Comparison of ENCODE assay signal across 8 cellular contexts in genomic region chr15:75454471-75455418, GRCh38. TPM values are rescaled to one million over a fixed set of nuclear protein-coding genes. Genes with fewer than 3 reads are reported as not detected.
DNase-seq lines count a peak whose midpoint lies in the region; ATAC-seq and TF ChIP-seq lines count a peak whose summit lies in the region.

No MANE protein-coding gene starts in this region.

- no peaks in the 10 kb centered on the region for H3K36me3 ChIP-seq in liver (ENCODE audit: control insufficient read depth in 4 of 4, insufficient read depth in 3 of 4, low read depth in 1 of 4, low read length in 3 of 4)

- H3K4me1 ChIP-seq in liver (ENCODE audit: control insufficient read depth in 4 of 4, insufficient read depth in 4 of 4, low read length in 3 of 4): peaks cover 5 to 27% (median 19%) of the 10 kb centered on the region in 4 donors

- no peaks in the 10 kb centered on the region for H3K9me3 ChIP-seq in liver (ENCODE audit: control insufficient read depth in 4 of 4, low read length in 3 of 4)

- H3K9me3 Mint-ChIP-seq in WTC11: no peaks in the 10 kb centered on the region

- peak overlapping the region; percentile 89 to 93 for H3K9ac ChIP-seq in liver (ENCODE audit: low read depth in 1 of 2, low read length in 2 of 2)

- peak overlapping the region; percentile 93 for H3K27ac ChIP-seq in caudate nucleus (ENCODE audit: low read depth, low read length)
- peak overlapping the region; percentile 85 to 88 for H3K27ac ChIP-seq in liver (ENCODE audit: low read depth in 1 of 2, low read length in 2 of 2)

- CTCF ChIA-PET in WTC11 (lab: Charles Lee): interaction anchor here (0.9 to 5.4 kb wide), 17 partner anchors 9 to 504 kb away, joined by 3 to 40 read pairs (median 6); partner anchors contain the start of genes IMP3, MAN2C1, PTPN9 and SNUPN

- H3K4me3 ChIP-seq in NB4 (ENCODE audit: low read depth, low read length): peak overlapping the region; percentile 80
- H3K4me3 ChIP-seq in liver (ENCODE audit: low read depth in 1 of 3, low read length in 3 of 3): peak overlapping the region; percentile 50 to 86 (median 65)

- no peaks in the 10 kb centered on the region for H3K36me3 Mint-ChIP-seq in WTC11

- WGBS in liver: under 1% methylated on average over 117 of the region's 117 CpGs

- no peaks in the 10 kb centered on the region; the same call in 1 of the 2 replicates for H3K27me3 Mint-ChIP-seq in WTC11 (ENCODE audit: low read depth)

- TF ChIP-seq CTCF in NB4 (IDR thresholded peaks at IDR 0.05; ENCODE audit: low read depth, low read length) (no peak), WTC11 (IDR thresholded peaks at IDR 0.05) (no peak; the same call in 1 of the 2 replicates), liver (IDR thresholded peaks at IDR 0.05; ENCODE audit: low read depth, low read length, missing input control) (no peak)

- H3K27me3 ChIP-seq in liver (ENCODE audit: control insufficient read depth in 4 of 4, insufficient read depth in 4 of 4, low read length in 3 of 4): no peaks in the 10 kb centered on the region

- POLR2A ChIA-PET in WTC11 (lab: Charles Lee): interaction anchor here (0.9 to 6.0 kb wide), 15 partner anchors 9 to 694 kb away, joined by 3 to 76 read pairs (median 8); partner anchors contain the start of genes IMP3, MAN2C1, PTPN9 and SNUPN

- peak; percentile 22 for DNase-seq in DMS53 treated with DMSO at 0.1 percent for 48 hours (lab: John Stamatoyannopoulos, UW; ENCODE audit: unreplicated experiment)
- DNase-seq in NB4 (ENCODE audit: low read depth): peak; percentile 86
- peak; percentile 68 for DNase-seq in WTC11 (ENCODE audit: low spot score)
- DNase-seq in caudate nucleus (lab: John Stamatoyannopoulos, UW): peak in 58 of 61 donors; percentile 17 to 97 (median 88)
- DNase-seq in stimulated activated CD4-positive, alpha-beta T cell treated with anti-CD3 and anti-CD28 coated beads, Interleukin-4, amount 100 ng/mL, for 24 hours: peak; percentile 84
- DNase-seq in cerebellar nuclear complex (lab: John Stamatoyannopoulos, UW): no peak

- H3K4me1 Mint-ChIP-seq in WTC11: peaks cover 14% of the 10 kb centered on the region

- peak overlapping the region; percentile 87 for H3K4me3 Mint-ChIP-seq in WTC11

- peak overlapping the region; percentile 85; the same call in 1 of the 2 replicates for H3K27ac Mint-ChIP-seq in WTC11

- no peak for TF ChIP-seq POLR2A in NB4 (IDR thresholded peaks at IDR 0.05; ENCODE audit: extremely low read depth, insufficient read length)

- ATAC-seq in WTC11 (no peak), HG03457 (IDR thresholded peaks at IDR 0.05; ENCODE audit: unreplicated experiment) (no peak)

- TF ChIP-seq RAD21 in liver (IDR thresholded peaks at IDR 0.05): no peak

TF ChIP-seq in WTC11, 78 proteins besides CTCF, POLR2A, EP300 and RAD21 (continues in another document):
- no peak for TF ChIP-seq ARID4B (CRISPR knock-in tag; IDR thresholded peaks at IDR 0.05; ENCODE audit: borderline replicate concordance)

TF ChIP-seq in liver, 16 proteins besides CTCF, POLR2A, EP300 and RAD21:
- no peak for TF ChIP-seq GABPA (IDR thresholded peaks at IDR 0.05 in 1 of 2, conservative IDR thresholded peaks at IDR 0.05 in 1 of 2)
- TF ChIP-seq SP1 (IDR thresholded peaks at IDR 0.05): no peak
- no peak for TF ChIP-seq HNF4G (IDR thresholded peaks at IDR 0.05)
- TF ChIP-seq ATF3 (IDR thresholded peaks at IDR 0.05): no peak
- TF ChIP-seq MAX (IDR thresholded peaks at IDR 0.05): no peak
- no peak for TF ChIP-seq FOXA2 (IDR thresholded peaks at IDR 0.05)
- TF ChIP-seq RXRA (IDR thresholded peaks at IDR 0.05): no peak
- TF ChIP-seq HNF4A (conservative IDR thresholded peaks at IDR 0.05): no peak

RNA-seq across cellular contexts. Expression of gene SIN3A, which starts 3.3 kb away (rescaled TPM):
- 107 to 113 TPM (median 110 TPM) in 3 replicates for total RNA-seq in WTC11 (2021)
- 10 to 100 TPM; 19.6 to 21.9 TPM for total RNA-seq in liver
- polyA plus RNA-seq in liver: 1 to 10 TPM; 6.8 to 7.1 TPM

Comparison
In these comparisons a context has a peak if more than half of its experiments do, and no peak if none do; other contexts are left out.
1. DNase-seq: peak in DMS53 treated with DMSO at 0.1 percent for 48 hours (single experiment), NB4 (single experiment), WTC11 (single experiment), caudate nucleus (58 of 61) and stimulated activated CD4-positive, alpha-beta T cell treated with anti-CD3 and anti-CD28 coated beads, Interleukin-4, amount 100 ng/mL, for 24 hours (single experiment); none in cerebellar nuclear complex (0 of 2).